1 cellular context compared by ENCODE assay signal in the genomic region with DNA sequence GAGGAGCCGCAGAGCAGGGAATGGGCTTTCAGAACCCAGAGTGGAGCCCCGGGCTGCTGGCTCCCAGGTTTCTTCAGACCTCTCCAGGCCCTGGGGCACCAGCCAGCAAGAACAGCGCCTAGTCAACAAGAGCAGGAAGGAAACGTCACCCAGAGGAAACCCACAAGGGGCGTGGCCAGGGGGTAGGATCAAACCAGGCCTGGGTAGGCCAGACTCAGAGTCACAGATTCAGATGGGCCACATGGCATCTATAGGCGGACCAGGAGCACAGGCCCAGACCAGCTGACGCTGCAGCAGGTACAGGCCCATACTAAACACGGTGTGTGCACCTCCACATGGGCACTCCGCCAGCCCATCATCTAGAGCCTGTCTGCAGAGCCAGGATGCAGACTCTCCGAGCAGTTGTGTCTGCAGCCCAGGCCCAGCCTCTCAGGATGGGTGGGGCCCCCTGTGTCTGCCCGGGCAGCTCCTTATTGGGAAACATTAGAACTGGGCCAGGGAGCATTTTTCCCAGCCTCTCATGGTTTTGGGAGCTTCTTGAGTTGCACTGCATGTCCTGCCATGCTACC.
TF ChIP-seq lines count a peak whose summit lies in the region.

Gene NLRP1 (minus strand): TSS at position 127 of the 569 bp plus-strand sequence. CDS start 552 bp downstream, outside the sequence.

TF ChIP-seq in WTC11, 78 proteins besides CTCF, POLR2A, EP300 and RAD21 (continued from another document):
- TF ChIP-seq, protein P1, sequence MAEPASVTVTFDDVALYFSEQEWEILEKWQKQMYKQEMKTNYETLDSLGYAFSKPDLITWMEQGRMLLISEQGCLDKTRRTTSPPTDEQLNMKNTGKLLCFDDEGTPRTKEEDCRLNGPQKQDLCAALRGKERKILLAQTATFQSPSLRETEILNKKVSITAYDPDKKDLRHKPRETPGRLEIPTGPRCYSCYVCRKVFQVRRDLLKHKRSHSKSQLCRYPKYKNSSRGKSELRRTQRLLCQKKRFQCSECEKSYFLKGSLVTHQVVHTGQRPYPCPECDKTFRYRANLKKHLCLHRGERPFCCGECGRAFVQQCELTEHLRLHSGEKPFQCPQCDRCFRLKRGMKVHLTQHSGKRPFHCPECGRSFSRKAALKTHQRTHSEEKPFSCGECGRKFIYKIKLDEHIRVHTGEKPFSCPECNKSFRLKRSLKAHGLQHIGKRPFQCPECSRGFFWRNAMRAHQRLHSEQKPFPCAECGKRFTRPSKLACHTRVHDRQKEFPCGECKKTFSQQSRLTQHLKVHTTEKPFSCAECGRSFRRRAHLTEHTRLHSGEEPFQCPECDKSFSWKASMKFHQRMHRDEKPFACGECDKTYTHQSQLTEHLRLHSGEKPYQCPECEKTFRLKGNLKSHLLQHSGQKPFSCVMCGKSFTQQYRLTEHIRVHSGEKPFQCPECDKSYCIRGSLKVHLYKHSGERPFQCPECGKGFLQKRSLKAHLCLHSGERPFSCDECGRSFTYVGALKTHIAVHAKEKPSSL (CRISPR knock-in tag; conservative IDR thresholded peaks at IDR 0.05) = no peak
